2 cellular contexts compared by ENCODE assay signal in genomic region chr2:37779611-37780010, GRCh38.
TF ChIP-seq lines count a peak whose summit lies in the region.

No MANE protein-coding gene starts in this region.

TF ChIP-seq in A549, 52 proteins besides CTCF, POLR2A, EP300 and RAD21 (continued from another document):
- no peak for TF ChIP-seq JUNB (IDR thresholded peaks at IDR 0.05)

TF ChIP-seq in IMR-90, 13 proteins besides CTCF, POLR2A, EP300 and RAD21 (continued from another document):
- TF ChIP-seq USF2 (IDR thresholded peaks at IDR 0.05; ENCODE audit: low read depth, low read length) (no peak), ELK1 (IDR thresholded peaks at IDR 0.05; ENCODE audit: borderline replicate concordance, low read depth, low read length) (no peak), SMC3 (IDR thresholded peaks at IDR 0.05; ENCODE audit: low read depth, low read length) (no peak)
